In genomic region chr1:33379631-33380354, GRCh38 we compare ENCODE assay signal across 14 cellular contexts. TPM values are rescaled to one million over a fixed set of nuclear protein-coding genes. Genes with fewer than 3 reads are reported as not detected.
A peak's percentile ranks its signal among the peaks of the same experiment; 100 is the strongest.
DNase-seq lines count a peak whose midpoint lies in the region; TF ChIP-seq lines count a peak whose summit lies in the region.
"Had no signal": no experiment of that assay in that cellular context is flagged by ENCODE, and none has a peak within 500 bp of the region (broad histone marks: within the 10 kb centered on the region; RNA-seq: fewer than 3 reads in every experiment).

No MANE protein-coding gene starts in this region.

- no peak for TF ChIP-seq POLR2A in thyroid gland (IDR thresholded peaks at IDR 0.05)

- peak overlapping the region; percentile 78 for H3K9ac ChIP-seq in adipocyte (ENCODE audit: low read length)
- H3K9ac ChIP-seq: KMS-11 had no signal

- peak overlapping the region; percentile 27 for H3K27ac ChIP-seq in layer of hippocampus (ENCODE audit: low read depth, low read length)
- no peak overlapping the region for H3K27ac ChIP-seq in thyroid gland
- H3K27ac ChIP-seq: A549, KMS-11, skin epidermis had no signal

- H3K4me1 ChIP-seq in adipocyte (ENCODE audit: control insufficient read depth, insufficient read depth, low read length) (peaks cover 76% of the 10 kb centered on the region), thyroid gland (peaks cover 10 to 21% of the 10 kb centered on the region in 2 donors)
- H3K4me1 ChIP-seq: A549 had no signal

- DNase-seq in NCI-H82 (lab: John Stamatoyannopoulos, UW) (peak; percentile 66), NCI-H82 treated with DMSO at 0.1 percent for 48 hours (lab: John Stamatoyannopoulos, UW; ENCODE audit: unreplicated experiment) (no peak), adipocyte (ENCODE audit: low read depth) (peak; percentile 51), thyroid gland (peak; percentile 43 to 51), NCI-H1436 treated with DMSO at 0.1 percent for 48 hours (lab: John Stamatoyannopoulos, UW) (no peak), NCI-H748 (lab: John Stamatoyannopoulos, UW; ENCODE audit: unreplicated experiment) (no peak), kidney tubule cell (ENCODE audit: low spot score) (no peak)
- DNase-seq: naive thymus-derived CD4-positive, alpha-beta T cell; NCI-H2227 treated with DMSO at 0.1 percent for 48 hours had no signal

- H3K9me3 ChIP-seq in adipocyte (ENCODE audit: control insufficient read depth, low read length) (no peaks in the 10 kb centered on the region), thyroid gland (no peaks in the 10 kb centered on the region)
- H3K9me3 ChIP-seq: A549, tibial nerve had no signal

- WGBS in thyroid gland, 2 donors = 28 to 45% methylated on average over 10 of the region's 10 CpGs

- H3K36me3 ChIP-seq in adipocyte (ENCODE audit: control insufficient read depth, insufficient read depth, low read length, severe bottlenecking) = no peaks in the 10 kb centered on the region
- H3K36me3 ChIP-seq in thyroid gland = no peaks in the 10 kb centered on the region

- H3K4me3 ChIP-seq in adipocyte (ENCODE audit: low read length) (peak overlapping the region; percentile 20), thyroid gland (replicated peaks in 1 of 3) (no peak overlapping the region)
- H3K4me3 ChIP-seq: A549, skin epidermis, tibial nerve had no signal

- H3K27me3 ChIP-seq in adipocyte (replicated peaks; ENCODE audit: control insufficient read depth, insufficient read depth, low read length) (no peaks in the 10 kb centered on the region), layer of hippocampus (ENCODE audit: control insufficient read depth, insufficient read depth, low read length) (no peaks in the 10 kb centered on the region), thyroid gland (no peaks in the 10 kb centered on the region)
- H3K27me3 ChIP-seq: tibial nerve had no signal

- TF ChIP-seq CTCF in thyroid gland (IDR thresholded peaks at IDR 0.05) = no peak

- intact Hi-C loops in thyroid gland (cut with DNase I) = no loop called here

RNA-seq across cellular contexts. Expression of gene PHC2, which starts 51.1 kb away (rescaled TPM):
- 100 to 1,000 TPM in 2 of 4 donors, 10 to 100 TPM in 2; 86.8 to 150 (median 113) TPM for total RNA-seq in thyroid gland

RNA-seq across cellular contexts. Expression of gene A3GALT2, which starts 58.9 kb away (rescaled TPM):
- under 1 TPM in 1 of 4 donors, not detected in 3; 0.89 TPM for total RNA-seq in thyroid gland
- total RNA-seq: naive thymus-derived CD4-positive, alpha-beta T cell had no signal

Comparison
In these comparisons a context has a peak if more than half of its experiments do, and no peak if none do; other contexts are left out.
1. DNase-seq: peak in NCI-H82 (single experiment), adipocyte (single experiment) and thyroid gland (2 of 2); none in NCI-H82 treated with DMSO at 0.1 percent for 48 hours (single experiment), NCI-H1436 treated with DMSO at 0.1 percent for 48 hours (single experiment), NCI-H748 (single experiment) and kidney tubule cell (single experiment).